ENCODE assay signal across 20 cellular contexts in the genomic region with DNA sequence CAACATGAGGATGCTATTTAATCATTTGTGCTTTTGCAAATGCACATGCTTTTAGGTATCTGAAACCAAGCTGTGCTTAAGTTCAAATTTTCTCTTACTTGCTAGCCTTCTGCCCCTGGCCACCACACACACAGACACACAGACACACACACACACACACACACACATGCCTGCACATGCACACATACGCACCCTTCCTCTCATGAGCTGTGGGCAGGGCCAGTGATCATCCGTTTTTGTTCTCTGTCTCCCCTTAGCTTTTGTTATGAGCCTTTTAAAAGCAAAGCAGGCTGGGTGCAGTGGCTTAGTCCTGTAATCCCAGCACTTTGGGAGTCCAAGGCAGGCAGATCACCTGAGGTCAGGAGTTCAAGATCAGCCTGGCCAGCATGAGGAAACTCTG. TPM values are rescaled to one million over a fixed set of nuclear protein-coding genes. Genes with fewer than 3 reads are reported as not detected.
A peak's percentile ranks its signal among the peaks of the same experiment; 100 is the strongest.
DNase-seq lines count a peak whose midpoint lies in the region; ATAC-seq and TF ChIP-seq lines count a peak whose summit lies in the region.
"Had no signal": no experiment of that assay in that cellular context is flagged by ENCODE, and none has a peak within 500 bp of the region (broad histone marks: within the 10 kb centered on the region; RNA-seq: fewer than 3 reads in every experiment).

No MANE protein-coding gene starts in this region.

- no peaks in the 10 kb centered on the region for H3K36me3 ChIP-seq in BLaER1
- H3K36me3 ChIP-seq in CD4-positive, CD25-positive, alpha-beta regulatory T cell (ENCODE audit: control insufficient read depth, insufficient read depth, low read length) = no peaks in the 10 kb centered on the region
- H3K36me3 ChIP-seq in prostate gland = no peaks in the 10 kb centered on the region
- H3K36me3 ChIP-seq: cardiac muscle cell, upper lobe of left lung had no signal

- peaks cover 44% of the 10 kb centered on the region for H3K27me3 Mint-ChIP-seq in CD4-positive, CD25-positive, alpha-beta regulatory T cell
- peaks cover 4% of the 10 kb centered on the region for H3K27me3 Mint-ChIP-seq in glutamatergic neuron (ENCODE audit: unreplicated experiment)
- peaks cover 3% of the 10 kb centered on the region for H3K27me3 Mint-ChIP-seq in HFFc6 (ENCODE audit: insufficient read depth)

- no peaks in the 10 kb centered on the region for H3K36me3 Mint-ChIP-seq in CD4-positive, CD25-positive, alpha-beta regulatory T cell
- H3K36me3 Mint-ChIP-seq in glutamatergic neuron (ENCODE audit: unreplicated experiment) = no peaks in the 10 kb centered on the region
- H3K36me3 Mint-ChIP-seq in HFFc6 (ENCODE audit: low read depth) = no peaks in the 10 kb centered on the region
- H3K36me3 Mint-ChIP-seq: natural killer cell had no signal

- intact Hi-C loops in prostate gland (cut with DNase I) = no loop called here

- peak overlapping the region; percentile 45 to 91 (median 89) for H3K27ac Mint-ChIP-seq in CD4-positive, CD25-positive, alpha-beta regulatory T cell
- peak overlapping the region; percentile 81 for H3K27ac Mint-ChIP-seq in glutamatergic neuron (ENCODE audit: unreplicated experiment)
- no peak overlapping the region for H3K27ac Mint-ChIP-seq in HFFc6
- H3K27ac Mint-ChIP-seq: natural killer cell had no signal

- H3K27ac ChIP-seq in BLaER1 (no peak overlapping the region), prostate gland (no peak overlapping the region)
- H3K27ac ChIP-seq in CD4-positive, CD25-positive, alpha-beta regulatory T cell (ENCODE audit: insufficient read depth, low read length, poor library complexity, severe bottlenecking) = no peak overlapping the region
- H3K27ac ChIP-seq: parathyroid adenoma had no signal

- peak overlapping the region in 3 of 4 donors; percentile 2 to 71 (median 54) for H3K4me3 Mint-ChIP-seq in CD4-positive, CD25-positive, alpha-beta regulatory T cell
- peak overlapping the region; percentile 0 for H3K4me3 Mint-ChIP-seq in glutamatergic neuron (ENCODE audit: unreplicated experiment)
- H3K4me3 Mint-ChIP-seq in HFFc6 = no peak overlapping the region
- H3K4me3 Mint-ChIP-seq: natural killer cell had no signal

- no peak overlapping the region for H3K4me3 ChIP-seq in BLaER1
- no peak overlapping the region for H3K4me3 ChIP-seq in CD4-positive, CD25-positive, alpha-beta regulatory T cell (ENCODE audit: low read depth, low read length)
- no peak overlapping the region for H3K4me3 ChIP-seq in prostate gland
- H3K4me3 ChIP-seq: cardiac muscle cell, upper lobe of left lung had no signal

- H4K20me1 ChIP-seq in BLaER1 = no peaks in the 10 kb centered on the region; the same call in 1 of the 2 replicates

- ATAC-seq in CD4-positive, CD25-positive, alpha-beta regulatory T cell (ENCODE audit: low read depth in 2 of 2) = peak in 1 of 2 donors; percentile 44
- no peak for ATAC-seq in HG02981 (IDR thresholded peaks at IDR 0.05; ENCODE audit: unreplicated experiment)
- ATAC-seq: natural killer cell had no signal

- H3K9me3 ChIP-seq in BLaER1 (no peaks in the 10 kb centered on the region), prostate gland (no peaks in the 10 kb centered on the region)
- no peaks in the 10 kb centered on the region for H3K9me3 ChIP-seq in CD4-positive, CD25-positive, alpha-beta regulatory T cell (ENCODE audit: control insufficient read depth in 2 of 2, low read length in 2 of 2)
- H3K9me3 ChIP-seq: upper lobe of left lung had no signal

- no peak for TF ChIP-seq POLR2A in prostate gland (IDR thresholded peaks at IDR 0.05)

- peak in 1 of 3 donors; percentile 66 for DNase-seq in CD4-positive, CD25-positive, alpha-beta regulatory T cell
- DNase-seq in NCI-H524 treated with DMSO at 0.1 percent for 48 hours (lab: John Stamatoyannopoulos, UW) (peak; percentile 46), glutamatergic neuron (peak; percentile 60), prostate gland (ENCODE audit: low spot score) (no peak), HFFc6 (no peak)
- DNase-seq: activated CD8-positive, alpha-beta memory T cell treated with anti-CD3 and anti-CD28 coated beads for 24 hours; C1 segment of cervical spinal cord; erythroblast; kidney; natural killer cell; NCI-H146; NCI-H446 treated with DMSO at 0.1 percent for 48 hours; stimulated activated CD4-positive, alpha-beta T cell treated with anti-CD3 and anti-CD28 coated beads, Interleukin-2, amount 100 ng/mL, for 48 hours; T-helper 1 cell had no signal

- peak overlapping the region; percentile 54; the same call in 1 of the 2 replicates for H3K4me2 ChIP-seq in BLaER1

- H3K27me3 ChIP-seq in BLaER1 (no peaks in the 10 kb centered on the region), prostate gland (replicated peaks; ENCODE audit: insufficient read depth) (no peaks in the 10 kb centered on the region)
- H3K27me3 ChIP-seq in CD4-positive, CD25-positive, alpha-beta regulatory T cell (ENCODE audit: control insufficient read depth, insufficient read depth, low read length) = peaks cover 4% of the 10 kb centered on the region
- H3K27me3 ChIP-seq: upper lobe of left lung had no signal

- 3% methylated on average over 2 of the region's 2 CpGs for WGBS in prostate gland

- no peaks in the 10 kb centered on the region for H3K9me3 Mint-ChIP-seq in CD4-positive, CD25-positive, alpha-beta regulatory T cell
- peaks cover 2% of the 10 kb centered on the region for H3K9me3 Mint-ChIP-seq in glutamatergic neuron (ENCODE audit: unreplicated experiment)
- peaks cover 18% of the 10 kb centered on the region; the same call in 1 of the 2 replicates for H3K9me3 Mint-ChIP-seq in HFFc6
- H3K9me3 Mint-ChIP-seq: natural killer cell had no signal

- no peak overlapping the region for H3K9ac ChIP-seq in BLaER1
- H3K9ac ChIP-seq: parathyroid adenoma had no signal

- TF ChIP-seq CTCF in glutamatergic neuron (IDR thresholded peaks at IDR 0.05; ENCODE audit: partially characterized antibody, unreplicated experiment) = no peak
- no peak for TF ChIP-seq CTCF in prostate gland (IDR thresholded peaks at IDR 0.05)
- TF ChIP-seq CTCF in HFFc6 (IDR thresholded peaks at IDR 0.05) = no peak

- peaks cover 13 to 34% (median 20%) of the 10 kb centered on the region in 4 donors for H3K4me1 Mint-ChIP-seq in CD4-positive, CD25-positive, alpha-beta regulatory T cell
- peaks cover 42% of the 10 kb centered on the region for H3K4me1 Mint-ChIP-seq in glutamatergic neuron (ENCODE audit: low read depth, unreplicated experiment)
- no peaks in the 10 kb centered on the region for H3K4me1 Mint-ChIP-seq in HFFc6 (ENCODE audit: low read depth)

- H3K4me1 ChIP-seq in BLaER1 (peaks cover 15% of the 10 kb centered on the region), prostate gland (replicated peaks) (no peaks in the 10 kb centered on the region)
- H3K4me1 ChIP-seq in CD4-positive, CD25-positive, alpha-beta regulatory T cell (ENCODE audit: control insufficient read depth, insufficient read depth, low read length, poor library complexity, severe bottlenecking) = peaks cover 21% of the 10 kb centered on the region
- H3K4me1 ChIP-seq: parathyroid adenoma had no signal

RNA-seq across cellular contexts. Expression of a gene that starts 34.2 kb away (rescaled TPM):
- 0.52 TPM for total RNA-seq in CD4-positive, CD25-positive, alpha-beta regulatory T cell
- polyA plus RNA-seq in CD4-positive, CD25-positive, alpha-beta regulatory T cell = under 1 TPM in 2 of 4 donors, not detected in 2; 0.19 to 0.21 TPM
- total RNA-seq in glutamatergic neuron (ENCODE audit: unreplicated experiment) = not detected
- total RNA-seq in prostate gland = 1 to 10 TPM in 1 of 2 donors, under 1 TPM in 1; 0.59 to 1.2 TPM
- total RNA-seq in HFFc6 (2021; fragmentation: NEBNext Ultra II Directional; extraction: Animal tissue kit (Norgen Biotek cat#: 25700)) = not detected
- total RNA-seq: cardiac muscle cell, lung microvascular endothelial cell had no signal
- polyA plus RNA-seq: cardiac muscle cell had no signal

RNA-seq across cellular contexts. Expression of a gene that starts 55.0 kb away (rescaled TPM):
- total RNA-seq in CD4-positive, CD25-positive, alpha-beta regulatory T cell = not detected
- under 1 TPM in 2 of 4 donors, not detected in 2; 0.06 to 0.08 TPM for polyA plus RNA-seq in CD4-positive, CD25-positive, alpha-beta regulatory T cell
- not detected for total RNA-seq in glutamatergic neuron (ENCODE audit: unreplicated experiment)
- under 1 TPM in 1 of 2 donors, not detected in 1; 0.45 TPM for total RNA-seq in prostate gland
- total RNA-seq in HFFc6 (2021; fragmentation: NEBNext Ultra II Directional; extraction: Animal tissue kit (Norgen Biotek cat#: 25700)) = not detected
- total RNA-seq: cardiac muscle cell, lung microvascular endothelial cell had no signal
- polyA plus RNA-seq: cardiac muscle cell had no signal

RNA-seq across cellular contexts. Expression of a gene that starts 58.5 kb away (rescaled TPM):
- total RNA-seq in CD4-positive, CD25-positive, alpha-beta regulatory T cell = 85.5 TPM
- 100 to 1,000 TPM in 2 of 4 donors, 10 to 100 TPM in 2; 75.6 to 159 (median 104) TPM for polyA plus RNA-seq in CD4-positive, CD25-positive, alpha-beta regulatory T cell
- total RNA-seq in glutamatergic neuron (ENCODE audit: unreplicated experiment) (2.1 TPM), prostate gland (1 to 10 TPM; 1.6 to 2.2 TPM)
- total RNA-seq in HFFc6 (2021; fragmentation: NEBNext Ultra II Directional; extraction: Animal tissue kit (Norgen Biotek cat#: 25700)) = under 1 TPM in 3 of 6 experiments, not detected in 3; 0.11 to 0.28 (median 0.12) TPM

Comparison
In these comparisons a context has a peak if more than half of its experiments do, and no peak if none do; other contexts are left out.
1. DNase-seq: peak in NCI-H524 treated with DMSO at 0.1 percent for 48 hours (single experiment) and glutamatergic neuron (single experiment); none in prostate gland (single experiment) and HFFc6 (single experiment).
2. RNA of a gene that starts 58.5 kb away (total RNA-seq): 85.5 TPM in CD4-positive, CD25-positive, alpha-beta regulatory T cell (single experiment); 1.6 to 2.2 TPM in prostate gland, 2.1 TPM in glutamatergic neuron (single experiment) and 0.11 to 0.28 TPM in HFFc6; every median in the first group is over 10 times any median in the second.